Comparison of ENCODE assay signal across 12 cellular contexts in the genomic region with DNA sequence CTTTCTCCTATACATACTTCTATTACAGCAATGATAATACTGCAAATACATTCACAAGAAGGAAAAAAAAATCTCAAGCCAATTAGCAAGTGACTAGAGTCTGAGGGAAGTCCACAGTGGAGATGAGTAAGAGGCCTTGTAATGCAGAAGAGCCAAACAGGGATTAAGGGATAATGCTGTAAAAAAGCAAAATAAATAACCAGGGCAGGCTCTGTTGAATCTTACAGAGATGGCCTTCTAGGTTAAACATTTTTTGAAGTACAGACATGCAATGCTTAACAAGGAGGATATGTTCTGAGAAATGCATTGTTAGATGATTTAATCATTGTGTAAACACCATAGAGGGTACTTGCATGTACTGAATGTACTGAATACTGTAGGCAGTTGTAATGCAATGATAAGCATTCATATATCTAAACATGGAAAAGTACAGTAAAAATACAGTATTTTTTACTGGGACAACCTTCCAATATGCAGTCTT.
DNase-seq lines count a peak whose midpoint lies in the region; ATAC-seq and TF ChIP-seq lines count a peak whose summit lies in the region.
"Had no signal": no experiment of that assay in that cellular context is flagged by ENCODE, and none has a peak within 500 bp of the region (broad histone marks: within the 10 kb centered on the region; RNA-seq: fewer than 3 reads in every experiment).

No MANE protein-coding gene starts in this region.

- ATAC-seq in HG02852 (IDR thresholded peaks at IDR 0.05; ENCODE audit: unreplicated experiment) = no peak
- ATAC-seq: stimulated activated naive CD8-positive, alpha-beta T cell treated with anti-CD3 and anti-CD28 coated beads, Interleukin-15, amount 100 ng/mL, for 72 hours had no signal

- intact Hi-C loops in prostate gland (cut with DNase I) (no loop called here), esophagus squamous epithelium (cut with DNase I) (no loop called here)

- H3K4me1 ChIP-seq in prostate gland (replicated peaks) (peaks cover 4% of the 10 kb centered on the region), esophagus squamous epithelium (peaks cover 0 to 24% (median 17%) of the 10 kb centered on the region in 3 donors)

- no peak overlapping the region for H3K4me3 ChIP-seq in prostate gland
- H3K4me3 ChIP-seq in esophagus squamous epithelium = no peak overlapping the region
- H3K4me3 ChIP-seq: SK-N-MC had no signal

- H3K27ac ChIP-seq in epithelial cell of prostate = peak overlapping the region; percentile 88
- peak overlapping the region; percentile 6 to 48 for H3K27ac ChIP-seq in prostate gland
- H3K27ac ChIP-seq in esophagus squamous epithelium = peak overlapping the region in 2 of 4 donors; percentile 16 to 31
- H3K27ac ChIP-seq: SK-N-MC had no signal

- peak; percentile 85 for DNase-seq in Daoy (ENCODE audit: low read depth)
- peak; percentile 47 for DNase-seq in NCI-H82 (lab: John Stamatoyannopoulos, UW)
- peak; percentile 91 for DNase-seq in epithelial cell of prostate (ENCODE audit: low read depth, low spot score)
- DNase-seq in prostate gland (ENCODE audit: low spot score) = peak; percentile 16
- no peak for DNase-seq in esophagus squamous epithelium (lab: John Stamatoyannopoulos, UW)
- no peak for DNase-seq in NCI-H446 (lab: John Stamatoyannopoulos, UW)
- no peak for DNase-seq in nucleus accumbens (lab: John Stamatoyannopoulos, UW)
- DNase-seq: kidney; NCI-H1436 treated with DMSO at 0.1 percent for 48 hours; stimulated activated naive CD8-positive, alpha-beta T cell treated with anti-CD3 and anti-CD28 coated beads, Interleukin-15, amount 100 ng/mL, for 72 hours had no signal

- no peak for TF ChIP-seq POLR2A in prostate gland (IDR thresholded peaks at IDR 0.05)
- no peak for TF ChIP-seq POLR2A in esophagus squamous epithelium (IDR thresholded peaks at IDR 0.05)

- H3K36me3 ChIP-seq in prostate gland (no peaks in the 10 kb centered on the region), esophagus squamous epithelium (no peaks in the 10 kb centered on the region)

- no peak for TF ChIP-seq CTCF in prostate gland (IDR thresholded peaks at IDR 0.05)
- no peak for TF ChIP-seq CTCF in esophagus squamous epithelium (IDR thresholded peaks at IDR 0.05)

- H3K27me3 ChIP-seq in prostate gland (replicated peaks; ENCODE audit: insufficient read depth) (no peaks in the 10 kb centered on the region), esophagus squamous epithelium (peaks cover 0 to 72% (median 0%) of the 10 kb centered on the region in 4 donors)

- H3K9me3 ChIP-seq in prostate gland (no peaks in the 10 kb centered on the region), esophagus squamous epithelium (no peaks in the 10 kb centered on the region)

Comparison
In these comparisons a context has a peak if more than half of its experiments do, and no peak if none do; other contexts are left out.
1. DNase-seq: peak in Daoy (single experiment), NCI-H82 (single experiment), epithelial cell of prostate (single experiment) and prostate gland (single experiment); none in esophagus squamous epithelium (single experiment), NCI-H446 (0 of 2) and nucleus accumbens (0 of 56).